28 cellular contexts compared by ENCODE assay signal in the genomic region with DNA sequence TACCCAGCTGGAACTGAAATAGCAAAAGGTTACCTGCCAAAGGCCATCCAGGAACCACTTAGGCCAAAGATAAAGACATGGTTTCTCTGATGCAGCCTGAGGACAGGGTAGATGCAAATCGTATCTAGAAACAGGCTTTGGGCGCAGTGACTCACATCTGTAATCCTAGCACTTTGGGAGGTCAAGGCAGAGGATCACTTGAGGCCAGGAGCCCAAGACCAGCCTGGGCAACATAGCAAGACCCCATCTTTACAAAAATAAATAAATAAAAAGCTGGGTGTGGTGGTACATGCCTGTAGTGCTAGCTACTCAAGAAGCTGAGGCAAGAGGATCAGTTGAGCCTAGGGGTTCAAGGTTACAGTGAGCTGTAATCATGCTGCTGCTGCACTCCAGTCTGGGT.
"Had no signal": no experiment of that assay in that cellular context is flagged by ENCODE, and none has a peak within 500 bp of the region (broad histone marks: within the 10 kb centered on the region; RNA-seq: fewer than 3 reads in every experiment).

No MANE protein-coding gene starts in this region.

- DNase-seq: colonic mucosa; cortex of kidney; dermis blood vessel endothelial cell; dorsolateral prefrontal cortex; effector CD4-positive, alpha-beta T cell; effector CD8-positive, alpha-beta T cell; effector memory CD4-positive, alpha-beta T cell; effector memory CD8-positive, alpha-beta T cell; endodermal cell; erythroblast; esophagus squamous epithelium; foreskin fibroblast; foreskin keratinocyte; foreskin melanocyte; gastrocnemius medialis; glutamatergic neuron; head of caudate nucleus; heart left ventricle; heart right ventricle had no signal

- H3K9me3 Mint-ChIP-seq: dendritic cell treated with granulocyte-macrophage colony-stimulating factor and Interleukin-4, amounts not matched to agents 40 ng/mL and 50 ng/mL, for 4 days; effector memory CD8-positive, alpha-beta T cell; endodermal cell had no signal

- H3K4me3 Mint-ChIP-seq: dendritic cell treated with granulocyte-macrophage colony-stimulating factor and Interleukin-4, amounts not matched to agents 40 ng/mL and 50 ng/mL, for 4 days; effector memory CD8-positive, alpha-beta T cell; endodermal cell had no signal

- H3K36me3 ChIP-seq: colonic mucosa, esophagus muscularis mucosa, esophagus squamous epithelium, gastrocnemius medialis, gastroesophageal sphincter, heart left ventricle, heart right ventricle had no signal

- ATAC-seq: effector memory CD8-positive, alpha-beta T cell; esophagus mucosa; foreskin keratinocyte; gastrocnemius medialis; gastroesophageal sphincter; heart left ventricle; heart right ventricle had no signal

- H3K9me3 ChIP-seq: colonic mucosa, esophagus muscularis mucosa, esophagus squamous epithelium, gastrocnemius medialis, gastroesophageal sphincter had no signal

- H3K27ac ChIP-seq: colonic mucosa, coronary artery, dorsolateral prefrontal cortex, epithelial cell of prostate, esophagus muscularis mucosa, esophagus squamous epithelium, foreskin keratinocyte, gastrocnemius medialis, gastroesophageal sphincter, heart left ventricle, heart right ventricle had no signal

- H3K27me3 ChIP-seq: colonic mucosa, esophagus muscularis mucosa, esophagus squamous epithelium, foreskin keratinocyte, gastrocnemius medialis, gastroesophageal sphincter, heart left ventricle, heart right ventricle had no signal

- FAIRE-seq: colon, endometrium, frontal cortex had no signal

- H3K4me3 ChIP-seq: colonic mucosa, coronary artery, dorsolateral prefrontal cortex, esophagus muscularis mucosa, esophagus squamous epithelium, gastrocnemius medialis, gastroesophageal sphincter, heart left ventricle, heart right ventricle had no signal

- H3K27ac Mint-ChIP-seq: dendritic cell treated with granulocyte-macrophage colony-stimulating factor and Interleukin-4, amounts not matched to agents 40 ng/mL and 50 ng/mL, for 4 days; effector memory CD8-positive, alpha-beta T cell; endodermal cell had no signal

- H3K27me3 Mint-ChIP-seq: dendritic cell treated with granulocyte-macrophage colony-stimulating factor and Interleukin-4, amounts not matched to agents 40 ng/mL and 50 ng/mL, for 4 days had no signal

- H3K4me1 ChIP-seq: colonic mucosa, esophagus muscularis mucosa, esophagus squamous epithelium, foreskin keratinocyte, gastroesophageal sphincter had no signal
